30 cellular contexts compared by ENCODE assay signal in the genomic region with DNA sequence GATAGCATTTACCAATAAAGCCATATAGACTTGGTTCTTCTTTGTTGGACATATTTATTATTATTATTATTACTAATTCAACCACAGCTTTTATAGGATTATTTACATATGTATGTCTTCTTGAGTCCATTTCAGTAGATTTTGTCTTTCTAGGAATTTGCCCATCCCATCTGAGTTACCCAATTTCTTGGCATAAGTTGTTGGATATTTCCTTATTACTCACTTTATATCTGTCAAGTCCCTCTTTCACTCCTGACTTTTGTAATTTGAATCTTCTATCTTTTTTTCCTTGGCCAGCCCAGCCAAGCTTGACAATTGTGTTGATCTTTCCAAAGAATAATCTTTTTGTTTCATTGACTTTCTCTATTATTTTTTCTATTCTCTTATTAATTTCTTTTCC.
"Had no signal": no experiment of that assay in that cellular context is flagged by ENCODE, and none has a peak within 500 bp of the region (broad histone marks: within the 10 kb centered on the region; RNA-seq: fewer than 3 reads in every experiment).

No MANE protein-coding gene starts in this region.

- H3K9me3 ChIP-seq: body of pancreas, gastrocnemius medialis had no signal

- H3K27ac ChIP-seq: adrenal gland, body of pancreas, coronary artery, foreskin keratinocyte, gastrocnemius medialis, heart left ventricle had no signal

- H3K36me3 ChIP-seq: adrenal gland, gastrocnemius medialis, heart left ventricle had no signal

- DNase-seq: activated CD4-positive, alpha-beta memory T cell treated with anti-CD3 and anti-CD28 coated beads for 36 hours; activated CD4-positive, alpha-beta T cell treated with anti-CD3 and anti-CD28 coated beads for 36 hours; activated CD4-positive, alpha-beta T cell treated with anti-CD3 and anti-CD28 coated beads, Interleukin-2, amount 10 ng/mL, durations not matched to agents 24 days and 14 days; activated CD4-positive, CD25-positive, alpha-beta regulatory T cell; activated CD4-positive, CD25-positive, alpha-beta regulatory T cell treated with anti-CD3 and anti-CD28 coated beads, Interleukin-2, amount 50 U/mL, for 72 hours; activated CD8-positive, alpha-beta memory T cell treated with anti-CD3 and anti-CD28 coated beads, Interleukin-2, amount 10 ng/mL, durations not matched to agents 7 days and 5 days; activated CD8-positive, alpha-beta memory T cell treated with anti-CD3 and anti-CD28 coated beads, Interleukin-2, amount 50 U/mL, for 4 hours; activated CD8-positive, alpha-beta T cell treated with anti-CD3 and anti-CD28 coated beads, Interleukin-2, amount 10 ng/mL, durations not matched to agents 7 days and 5 days; activated effector memory CD4-positive, alpha-beta T cell treated with anti-CD3 and anti-CD28 coated beads, Interleukin-2, amount 50 U/mL, for 16 hours; activated naive CD4-positive, alpha-beta T cell treated with anti-CD3 and anti-CD28 coated beads for 36 hours; activated naive CD8-positive, alpha-beta T cell treated with anti-CD3 and anti-CD28 coated beads for 36 hours; activated naive CD8-positive, alpha-beta T cell treated with anti-CD3 and anti-CD28 coated beads, Interleukin-2, amount 50 U/mL, for 24 hours; activated T-cell treated with anti-CD3 and anti-CD28 coated beads, Interleukin-2, amount 50 U/mL, for 1 hour; activated T-cell treated with anti-CD3 and anti-CD28 coated beads, Interleukin-2, amount 50 U/mL, for 48 hours; adrenal gland; amygdala; aorta; body of pancreas; effector CD4-positive, alpha-beta T cell; foreskin keratinocyte; gastrocnemius medialis; glutamatergic neuron; heart left ventricle; T-helper 2 cell had no signal

- H3K4me3 ChIP-seq: adrenal gland, body of pancreas, coronary artery, gastrocnemius medialis, heart left ventricle had no signal

- H3K4me3 Mint-ChIP-seq: activated CD4-positive, alpha-beta memory T cell treated with anti-CD3 and anti-CD28 coated beads for 36 hours; activated CD4-positive, alpha-beta T cell treated with anti-CD3 and anti-CD28 coated beads for 36 hours; activated CD4-positive, alpha-beta T cell treated with anti-CD3 and anti-CD28 coated beads, Interleukin-2, amount 10 ng/mL, durations not matched to agents 24 days and 14 days; activated CD8-positive, alpha-beta memory T cell treated with anti-CD3 and anti-CD28 coated beads, Interleukin-2, amount 10 ng/mL, durations not matched to agents 7 days and 5 days; activated CD8-positive, alpha-beta T cell treated with anti-CD3 and anti-CD28 coated beads, Interleukin-2, amount 10 ng/mL, durations not matched to agents 7 days and 5 days; activated naive CD4-positive, alpha-beta T cell treated with anti-CD3 and anti-CD28 coated beads for 36 hours; activated naive CD4-positive, alpha-beta T cell treated with anti-CD3 and anti-CD28 coated beads, Interleukin-2, amount 50 U/mL, for 24 hours; activated naive CD8-positive, alpha-beta T cell treated with anti-CD3 and anti-CD28 coated beads for 36 hours; activated naive CD8-positive, alpha-beta T cell treated with anti-CD3 and anti-CD28 coated beads, Interleukin-2, amount 50 U/mL, for 24 hours; activated T-helper 1 cell treated with anti-CD3 and anti-CD28 coated beads, Interleukin-12 subunit alpha, Interleukin-12 subunit beta, Interleukin-2, Interleukin-4 antibody, amounts not matched to agents 30 ng/mL and 10 ng/mL and 1 ng/mL, durations not matched to agents 14 hours and 24 hours and 36 hours; central memory CD8-positive, alpha-beta T cell; dendritic cell treated with granulocyte-macrophage colony-stimulating factor and Interleukin-4, amounts not matched to agents 40 ng/mL and 50 ng/mL, for 4 days had no signal

- H3K9me3 Mint-ChIP-seq: activated CD4-positive, alpha-beta memory T cell treated with anti-CD3 and anti-CD28 coated beads for 36 hours; activated CD4-positive, alpha-beta T cell treated with anti-CD3 and anti-CD28 coated beads, Interleukin-2, amount 10 ng/mL, durations not matched to agents 24 days and 14 days; activated naive CD4-positive, alpha-beta T cell treated with anti-CD3 and anti-CD28 coated beads for 36 hours; activated T-helper 1 cell treated with anti-CD3 and anti-CD28 coated beads, Interleukin-12 subunit alpha, Interleukin-12 subunit beta, Interleukin-2, Interleukin-4 antibody, amounts not matched to agents 30 ng/mL and 10 ng/mL and 1 ng/mL, durations not matched to agents 14 hours and 24 hours and 36 hours; activated T-helper 2 cell treated with anti-CD3 and anti-CD28 coated beads, Interferon-gamma antibody, Interleukin-2, Interleukin-4, amounts not matched to agents 10 μg/mL and 5 μg/mL and 100 μg/mL, durations not matched to agents 14 hours and 24 hours and 36 hours; dendritic cell treated with granulocyte-macrophage colony-stimulating factor and Interleukin-4, amounts not matched to agents 40 ng/mL and 50 ng/mL, for 4 days had no signal

- H3K4me1 Mint-ChIP-seq: activated CD4-positive, alpha-beta T cell treated with anti-CD3 and anti-CD28 coated beads for 36 hours; activated CD4-positive, alpha-beta T cell treated with anti-CD3 and anti-CD28 coated beads, Interleukin-2, amount 10 ng/mL, durations not matched to agents 24 days and 14 days; activated CD8-positive, alpha-beta memory T cell treated with anti-CD3 and anti-CD28 coated beads, Interleukin-2, amount 10 ng/mL, durations not matched to agents 7 days and 5 days; activated naive CD4-positive, alpha-beta T cell treated with anti-CD3 and anti-CD28 coated beads, Interleukin-2, amount 50 U/mL, for 24 hours; activated naive CD8-positive, alpha-beta T cell treated with anti-CD3 and anti-CD28 coated beads for 36 hours; activated naive CD8-positive, alpha-beta T cell treated with anti-CD3 and anti-CD28 coated beads, Interleukin-2, amount 50 U/mL, for 24 hours; central memory CD8-positive, alpha-beta T cell had no signal

- H3K36me3 Mint-ChIP-seq: activated CD4-positive, alpha-beta memory T cell treated with anti-CD3 and anti-CD28 coated beads for 36 hours; activated CD8-positive, alpha-beta memory T cell treated with anti-CD3 and anti-CD28 coated beads, Interleukin-2, amount 10 ng/mL, durations not matched to agents 7 days and 5 days; activated naive CD4-positive, alpha-beta T cell treated with anti-CD3 and anti-CD28 coated beads, Interleukin-2, amount 50 U/mL, for 24 hours; activated naive CD8-positive, alpha-beta T cell treated with anti-CD3 and anti-CD28 coated beads for 36 hours had no signal

- H3K27me3 Mint-ChIP-seq: activated CD4-positive, alpha-beta memory T cell treated with anti-CD3 and anti-CD28 coated beads for 36 hours; activated CD4-positive, alpha-beta T cell treated with anti-CD3 and anti-CD28 coated beads, Interleukin-2, amount 10 ng/mL, durations not matched to agents 24 days and 14 days; activated naive CD8-positive, alpha-beta T cell treated with anti-CD3 and anti-CD28 coated beads for 36 hours; central memory CD8-positive, alpha-beta T cell; dendritic cell treated with granulocyte-macrophage colony-stimulating factor and Interleukin-4, amounts not matched to agents 40 ng/mL and 50 ng/mL, for 4 days had no signal

- H3K27ac Mint-ChIP-seq: activated CD4-positive, alpha-beta memory T cell treated with anti-CD3 and anti-CD28 coated beads for 36 hours; activated CD4-positive, alpha-beta T cell treated with anti-CD3 and anti-CD28 coated beads for 36 hours; activated CD4-positive, alpha-beta T cell treated with anti-CD3 and anti-CD28 coated beads, Interleukin-2, amount 10 ng/mL, durations not matched to agents 24 days and 14 days; activated CD8-positive, alpha-beta memory T cell treated with anti-CD3 and anti-CD28 coated beads, Interleukin-2, amount 10 ng/mL, durations not matched to agents 7 days and 5 days; activated CD8-positive, alpha-beta T cell treated with anti-CD3 and anti-CD28 coated beads, Interleukin-2, amount 10 ng/mL, durations not matched to agents 7 days and 5 days; activated naive CD4-positive, alpha-beta T cell treated with anti-CD3 and anti-CD28 coated beads for 36 hours; activated naive CD4-positive, alpha-beta T cell treated with anti-CD3 and anti-CD28 coated beads, Interleukin-2, amount 50 U/mL, for 24 hours; activated naive CD8-positive, alpha-beta T cell treated with anti-CD3 and anti-CD28 coated beads for 36 hours; activated naive CD8-positive, alpha-beta T cell treated with anti-CD3 and anti-CD28 coated beads, Interleukin-2, amount 50 U/mL, for 24 hours; activated T-helper 1 cell treated with anti-CD3 and anti-CD28 coated beads, Interleukin-12 subunit alpha, Interleukin-12 subunit beta, Interleukin-2, Interleukin-4 antibody, amounts not matched to agents 30 ng/mL and 10 ng/mL and 1 ng/mL, durations not matched to agents 14 hours and 24 hours and 36 hours; activated T-helper 2 cell treated with anti-CD3 and anti-CD28 coated beads, Interferon-gamma antibody, Interleukin-2, Interleukin-4, amounts not matched to agents 10 μg/mL and 5 μg/mL and 100 μg/mL, durations not matched to agents 14 hours and 24 hours and 36 hours; dendritic cell treated with granulocyte-macrophage colony-stimulating factor and Interleukin-4, amounts not matched to agents 40 ng/mL and 50 ng/mL, for 4 days had no signal

- H3K4me1 ChIP-seq: adrenal gland, body of pancreas, foreskin keratinocyte, gastrocnemius medialis, heart left ventricle had no signal

- H3K27me3 ChIP-seq: adrenal gland, body of pancreas, foreskin keratinocyte, gastrocnemius medialis, heart left ventricle had no signal
